ENCODE assay signal across 17 cellular contexts in the genomic region with DNA sequence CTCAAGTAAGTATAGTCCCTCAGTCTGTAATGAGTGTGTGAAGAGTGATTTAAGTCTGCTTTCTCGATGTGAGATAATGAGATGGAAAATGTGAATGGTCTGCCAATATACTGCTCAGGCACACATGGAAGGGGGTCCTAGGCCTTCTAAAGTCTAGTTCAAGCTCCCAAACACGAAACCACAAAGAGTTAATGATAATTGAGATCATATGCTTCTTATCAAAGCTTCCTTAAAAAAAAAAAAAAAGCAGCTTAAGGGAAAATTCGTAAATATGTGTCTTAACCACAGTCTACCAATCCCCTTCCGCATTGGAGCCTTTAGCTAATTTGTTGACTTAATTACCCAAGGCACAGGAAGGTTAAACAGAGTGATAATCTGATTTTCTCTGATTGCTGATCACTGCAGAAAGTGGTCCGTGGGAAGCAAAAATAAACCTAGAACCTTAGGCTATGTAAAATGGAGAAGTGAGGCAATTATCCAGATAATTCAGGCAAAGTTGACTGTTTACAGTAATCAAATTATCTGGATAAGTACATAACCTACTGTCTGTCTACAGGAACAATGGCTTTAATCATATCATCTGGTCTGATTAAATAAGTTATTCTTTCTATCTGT.
DNase-seq lines count a peak whose midpoint lies in the region; ATAC-seq and TF ChIP-seq lines count a peak whose summit lies in the region.
"Had no signal": no experiment of that assay in that cellular context is flagged by ENCODE, and none has a peak within 500 bp of the region (broad histone marks: within the 10 kb centered on the region; RNA-seq: fewer than 3 reads in every experiment).

No MANE protein-coding gene starts in this region.

- H3K9me2 ChIP-seq in HCT116 (ENCODE audit: insufficient read depth) = no peaks in the 10 kb centered on the region

- H3K9ac ChIP-seq in HCT116 (ENCODE audit: low read length) (no peak overlapping the region), SK-N-MC (ENCODE audit: insufficient read length) (no peak overlapping the region)

- no peaks in the 10 kb centered on the region for H3K27me3 Mint-ChIP-seq in T-cell

- POLR2A ChIA-PET in HCT116 (lab: Charles Lee) (no interaction called here), T-cell (lab: Charles Lee) (no interaction called here)

- no peak overlapping the region for H3K27ac Mint-ChIP-seq in T-cell

- peaks cover 0 to 6% (median 0%) of the 10 kb centered on the region in 3 donors for H3K9me3 Mint-ChIP-seq in T-cell

- no TSS peak for BruUV-seq in HCT116 (replicated peaks; lab: Mats Ljungman, UMichigan)

- no peak for TF ChIP-seq RAD21 in HCT116 (IDR thresholded peaks at IDR 0.05; ENCODE audit: low read depth)

- no peaks in the 10 kb centered on the region for H3K79me2 ChIP-seq in ACC112 (ENCODE audit: control insufficient read depth, insufficient read depth, low read length, unreplicated experiment)
- H3K79me2 ChIP-seq in HCT116 (ENCODE audit: insufficient read depth, low read length) = no peaks in the 10 kb centered on the region

- TF ChIP-seq POLR2A in HCT116 (IDR thresholded peaks at IDR 0.05; ENCODE audit: borderline replicate concordance, extremely low read depth, insufficient read depth, insufficient read length) = no peak
- TF ChIP-seq POLR2A in gastrocnemius medialis (IDR thresholded peaks at IDR 0.05) = no peak

- no peaks in the 10 kb centered on the region for H3K4me1 Mint-ChIP-seq in T-cell

- H3K36me3 ChIP-seq in ACC112 (ENCODE audit: insufficient read depth, low read length) (no peaks in the 10 kb centered on the region), HCT116 (ENCODE audit: control insufficient read depth in 1 of 2, insufficient read depth in 2 of 2, low read length in 2 of 2) (no peaks in the 10 kb centered on the region), SK-N-MC (ENCODE audit: insufficient read depth, low read length) (no peaks in the 10 kb centered on the region), gastrocnemius medialis (no peaks in the 10 kb centered on the region)
- H3K36me3 ChIP-seq: HAP-1 had no signal

- no peaks in the 10 kb centered on the region for H3K36me3 Mint-ChIP-seq in T-cell

- H3K4me1 ChIP-seq in ACC112 (ENCODE audit: control insufficient read depth, insufficient read depth, low read length, unreplicated experiment) (peaks cover 20% of the 10 kb centered on the region), HCT116 (ENCODE audit: control insufficient read depth in 1 of 2, insufficient read depth in 2 of 2, low read length in 2 of 2) (peaks cover 0 to 5% of the 10 kb centered on the region in 2 experiments; a peak in 1 of 4 replicates), gastrocnemius medialis (no peaks in the 10 kb centered on the region)
- H3K4me1 ChIP-seq: HAP-1 had no signal

- no peak for DNase-seq in HCT116 (ENCODE audit: low read depth, low spot score)
- DNase-seq in SK-N-MC (ENCODE audit: low read depth, low spot score) = peak; percentile 58
- DNase-seq in left kidney (ENCODE audit: low read depth, low spot score) = peak; percentile 4
- DNase-seq in gastrocnemius medialis = no peak
- DNase-seq in T-cell = no peak
- no peak for DNase-seq in effector CD8-positive, alpha-beta T cell (lab: John Stamatoyannopoulos, UW)
- DNase-seq: EL; NCI-H1105 treated with DMSO at 0.1 percent for 48 hours; NCI-H187; NCI-H526 treated with DMSO at 0.1 percent for 48 hours; NK-92 treated with Interleukin-12 subunit alpha and Interleukin-12 subunit beta, amount 100 ng/mL, for 24 hours; PC-9 had no signal

- intact Hi-C loops in HCT116 (cut with micrococcal nuclease) (no loop called here), gastrocnemius medialis (cut with DNase I; ENCODE audit: low total_unique reads) (no loop called here)

- RAD21 ChIA-PET in HCT116 (lab: Charles Lee; ENCODE audit: low non-redundant PET in 1 of 2, low total read pairs in 2 of 2, uncharacterized antibody in 2 of 2, unreplicated experiment in 2 of 2) = no interaction called here

- H3K4me2 ChIP-seq in HCT116 (ENCODE audit: low read length) = no peak overlapping the region
- H3K4me2 ChIP-seq: PC-9 had no signal

- in situ Hi-C loops in gastrocnemius medialis (cut with MboI; ENCODE audit: low sequenced_read_pairs in 4 of 4) = no loop called here

- CTCF ChIA-PET in HCT116 (lab: Charles Lee) = no interaction called here
- CTCF ChIA-PET in T-cell (lab: Charles Lee) = no interaction called here

- no peak for ATAC-seq in HCT116
- no peak for ATAC-seq in gastrocnemius medialis
- no peak for ATAC-seq in T-cell (replicated peaks in 1 of 4)
- no peak for ATAC-seq in GM18858 (IDR thresholded peaks at IDR 0.05; ENCODE audit: unreplicated experiment)

- H3K4me3 ChIP-seq in ACC112 (ENCODE audit: low read depth, low read length) (no peak overlapping the region), HCT116 (replicated peaks in 1 of 2; ENCODE audit: low read depth in 1 of 2, low read length in 2 of 2) (no peak overlapping the region), SK-N-MC (peak overlapping the region; percentile 43), gastrocnemius medialis (no peak overlapping the region)
- H3K4me3 ChIP-seq: HAP-1, PC-9 had no signal

- H2AFZ ChIP-seq in ACC112 (ENCODE audit: low read length, unreplicated experiment) = peak overlapping the region; percentile 58
- peak overlapping the region; percentile 80 for H2AFZ ChIP-seq in HCT116 (ENCODE audit: low read depth, low read length, poor library complexity, severe bottlenecking)
- H2AFZ ChIP-seq: PC-9 had no signal

- no peak overlapping the region for H3K4me3 Mint-ChIP-seq in T-cell

- TF ChIP-seq CTCF in HCT116 (IDR thresholded peaks at IDR 0.05 in 2 of 3, conservative IDR thresholded peaks at IDR 0.05 in 1 of 3; ENCODE audit: borderline replicate concordance in 1 of 3, insufficient read depth in 1 of 3, low read depth in 2 of 3, low read length in 2 of 3) = no peak
- TF ChIP-seq CTCF in gastrocnemius medialis (IDR thresholded peaks at IDR 0.05 in 4 of 5, conservative IDR thresholded peaks at IDR 0.05 in 1 of 5) = no peak

- H3K27ac ChIP-seq in ACC112 (ENCODE audit: low read depth, low read length) = no peak overlapping the region
- H3K27ac ChIP-seq in HCT116 (ENCODE audit: low read depth, low read length) = no peak overlapping the region
- H3K27ac ChIP-seq in SK-N-MC = no peak overlapping the region; the same call in 1 of the 2 replicates
- H3K27ac ChIP-seq in gastrocnemius medialis = no peak overlapping the region
- H3K27ac ChIP-seq: C4-2B, HL-60, PC-9 had no signal

- no peaks in the 10 kb centered on the region for H3K9me3 ChIP-seq in HCT116 (ENCODE audit: control insufficient read depth in 1 of 2, insufficient read depth in 1 of 2, low read depth in 1 of 2, low read length in 2 of 2)
- H3K9me3 ChIP-seq in SK-N-MC (ENCODE audit: low read depth, low read length) = no peaks in the 10 kb centered on the region
- no peaks in the 10 kb centered on the region for H3K9me3 ChIP-seq in gastrocnemius medialis
- H3K9me3 ChIP-seq: HAP-1 had no signal

- H3K27me3 ChIP-seq in ACC112 (ENCODE audit: insufficient read depth, low read length) (no peaks in the 10 kb centered on the region), HCT116 (ENCODE audit: insufficient read depth, low read length) (no peaks in the 10 kb centered on the region), gastrocnemius medialis (no peaks in the 10 kb centered on the region)

- no peaks in the 10 kb centered on the region for H4K20me1 ChIP-seq in HCT116 (ENCODE audit: insufficient read depth)

TF ChIP-seq in HCT116, 20 proteins besides CTCF, POLR2A, EP300 and RAD21:
- TF ChIP-seq EGR1 (IDR thresholded peaks at IDR 0.05; ENCODE audit: low read depth) = no peak
- no peak for TF ChIP-seq EZH2 (IDR thresholded peaks at IDR 0.05)
- TF ChIP-seq SRF (IDR thresholded peaks at IDR 0.05; ENCODE audit: low read depth) = no peak
- TF ChIP-seq ZBTB33 (IDR thresholded peaks at IDR 0.05; ENCODE audit: extremely low read depth, insufficient replicate concordance, low read length) = no peak
- TF ChIP-seq ZNF274 (IDR thresholded peaks at IDR 0.05; ENCODE audit: low read depth, low read length) = no peak
- TF ChIP-seq SIN3A (IDR thresholded peaks at IDR 0.05; ENCODE audit: low read depth) = no peak
- TF ChIP-seq ELF1 (IDR thresholded peaks at IDR 0.05; ENCODE audit: borderline replicate concordance, low read depth) = no peak
- no peak for TF ChIP-seq SP1 (IDR thresholded peaks at IDR 0.05; ENCODE audit: low read depth)
- TF ChIP-seq ZFX (IDR thresholded peaks at IDR 0.05) = no peak
- no peak for TF ChIP-seq EZH2phosphoT487 (IDR thresholded peaks at IDR 0.05; ENCODE audit: borderline replicate concordance)
TF ChIP-seq in HCT116: peak in this region for 0.

Comparison
In these comparisons a context has a peak if more than half of its experiments do, and no peak if none do; other contexts are left out.
1. DNase-seq: peak in SK-N-MC (single experiment) and left kidney (single experiment); none in HCT116 (single experiment), gastrocnemius medialis (0 of 2), T-cell (0 of 34) and effector CD8-positive, alpha-beta T cell (single experiment).